18 cellular contexts compared by ENCODE assay signal in genomic region chr17:46200200-46200599, GRCh38. TPM values are rescaled to one million over a fixed set of nuclear protein-coding genes. Genes with fewer than 3 reads are reported as not detected.
DNase-seq lines count a peak whose midpoint lies in the region; ATAC-seq and TF ChIP-seq lines count a peak whose summit lies in the region.
"Had no signal": no experiment of that assay in that cellular context is flagged by ENCODE, and none has a peak within 500 bp of the region (broad histone marks: within the 10 kb centered on the region; RNA-seq: fewer than 3 reads in every experiment).

No MANE protein-coding gene starts in this region.

- CTCF ChIA-PET in IMR-90 (lab: Yijun Ruan, JAX): interaction anchor here (1.1 to 1.4 kb wide), 2 partner anchors 13 to 156 kb away, joined by 4 to 7 read pairs; no protein-coding TSS in a partner anchor

- no peak overlapping the region for H2BK15ac ChIP-seq in IMR-90 (ENCODE audit: low read depth, low read length)

- H2BK20ac ChIP-seq in IMR-90 (ENCODE audit: low read depth, low read length): no peak overlapping the region

- H3K36me3 Mint-ChIP-seq in brain (peaks cover 64% of the 10 kb centered on the region), type B pancreatic cell (peaks cover 29% of the 10 kb centered on the region)

- in situ Hi-C loops in IMR-90 (cut with MboI; ENCODE audit: low sequenced_read_pairs): no loop called here

- no peak for TF ChIP-seq CTCF in IMR-90 (conservative IDR thresholded peaks at IDR 0.05; ENCODE audit: low read depth, low read length)
- TF ChIP-seq CTCF in brain (conservative IDR thresholded peaks at IDR 0.05): no peak
- TF ChIP-seq CTCF in type B pancreatic cell (conservative IDR thresholded peaks at IDR 0.05): no peak

- no peak overlapping the region for H4K5ac ChIP-seq in IMR-90 (ENCODE audit: low read depth, low read length)

- peak overlapping the region; percentile 14 for H2BK120ac ChIP-seq in IMR-90 (ENCODE audit: low read depth, low read length)

- H3K18ac ChIP-seq in IMR-90 (ENCODE audit: low read depth, low read length): no peak overlapping the region

- H3K27me3 Mint-ChIP-seq in brain (no peaks in the 10 kb centered on the region), type B pancreatic cell (no peaks in the 10 kb centered on the region)

- DNase-seq in IMR-90: no peak
- no peak for DNase-seq in type B pancreatic cell (ENCODE audit: extremely low spot score, unreplicated experiment)
- DNase-seq in anterior cingulate cortex (lab: John Stamatoyannopoulos, UW): no peak
- DNase-seq in UCSD-AML1 (lab: John Stamatoyannopoulos, UW; ENCODE audit: unreplicated experiment): no peak
- DNase-seq: AML-193, DMS79 treated with DMSO at 0.1 percent for 48 hours, HFFc6, NCI-H1048, NCI-H1436, NCI-H1930, NCI-H226, NCI-H524 treated with DMSO at 0.1 percent for 48 hours had no signal

- no peak overlapping the region for H3K4me2 ChIP-seq in IMR-90 (ENCODE audit: low read depth, low read length)
- H3K4me2 ChIP-seq: KMS-11 had no signal

- dilution Hi-C loops in IMR-90 (cut with HindIII; ENCODE audit: low sequenced_read_pairs, unreplicated experiment): no loop called here

- no peak overlapping the region for H3K4me3 ChIP-seq in IMR-90 (ENCODE audit: insufficient read depth, low read depth, low read length)
- no peak overlapping the region for H3K4me3 ChIP-seq in mucosa of rectum (ENCODE audit: low read length in 2 of 2)

- no peak for TF ChIP-seq RAD21 in IMR-90 (IDR thresholded peaks at IDR 0.05; ENCODE audit: low read length)

- H3K79me1 ChIP-seq in IMR-90 (ENCODE audit: low read depth in 1 of 2, low read length in 2 of 2): peaks cover 20 to 73% of the 10 kb centered on the region in 2 experiments

- no peak overlapping the region for H2AK9ac ChIP-seq in IMR-90 (replicated peaks; ENCODE audit: low read depth, low read length, poor library complexity)

- no peak overlapping the region for H3K4me3 Mint-ChIP-seq in brain
- no peak overlapping the region for H3K4me3 Mint-ChIP-seq in type B pancreatic cell
- H3K4me3 Mint-ChIP-seq: HFFc6 had no signal

- no peak overlapping the region for H4K8ac ChIP-seq in IMR-90 (ENCODE audit: low read depth in 2 of 2, low read length in 2 of 2)

- H3K4me1 Mint-ChIP-seq in brain (peaks cover 25% of the 10 kb centered on the region), type B pancreatic cell (ENCODE audit: unreplicated experiment) (peaks cover 11% of the 10 kb centered on the region)

- H2BK5ac ChIP-seq in IMR-90 (ENCODE audit: low read depth, low read length, poor library complexity, severe bottlenecking): no peak overlapping the region

- H3K27ac Mint-ChIP-seq in brain (peak overlapping the region in 3 of 5 experiments; percentile 43 to 74 (median 63)), type B pancreatic cell (peak overlapping the region; percentile 50)

- TF ChIP-seq POLR2A in IMR-90 (IDR thresholded peaks at IDR 0.05; ENCODE audit: low read depth, low read length): no peak

- ATAC-seq in IMR-90 (ENCODE audit: low read depth) (no peak), HG03135 (IDR thresholded peaks at IDR 0.05; ENCODE audit: unreplicated experiment) (no peak)
- ATAC-seq: HepG2 had no signal

- peaks cover 25% of the 10 kb centered on the region for H4K20me1 ChIP-seq in IMR-90 (ENCODE audit: insufficient read depth, low read length)

- WGBS in IMR-90 (ENCODE audit: extremely low coverage in 2 of 2, insufficient read length in 1 of 2), 2 experiments: 86% methylated on average over 1 of the region's 7 CpGs; no CpG with 5 or more reads in 1 of the 2 experiments

- no peaks in the 10 kb centered on the region for H3K9me3 ChIP-seq in IMR-90 (ENCODE audit: control insufficient read depth, insufficient read depth, low read length)
- H3K9me3 ChIP-seq in mucosa of rectum (ENCODE audit: control insufficient read depth in 2 of 2, low read length in 2 of 2): no peaks in the 10 kb centered on the region

- peaks cover 10 to 24% (median 14%) of the 10 kb centered on the region in 5 experiments for H3K9me3 Mint-ChIP-seq in brain
- H3K9me3 Mint-ChIP-seq in type B pancreatic cell: peaks cover 5% of the 10 kb centered on the region
- H3K9me3 Mint-ChIP-seq: HFFc6 had no signal

- peak overlapping the region; percentile 59; the same call in 1 of the 2 replicates for H3K23ac ChIP-seq in IMR-90 (ENCODE audit: low read depth, low read length)

- H3K4ac ChIP-seq in IMR-90 (ENCODE audit: low read depth, low read length): no peak overlapping the region; the same call in 1 of the 2 replicates

- H3K9ac ChIP-seq in IMR-90 (ENCODE audit: low read depth, low read length) (no peak overlapping the region), mucosa of rectum (ENCODE audit: low read depth in 1 of 2, low read length in 2 of 2) (peak overlapping the region in 1 of 2 donors; percentile 14)
- H3K9ac ChIP-seq: KMS-11 had no signal

- H3K27ac ChIP-seq in IMR-90 (ENCODE audit: insufficient read depth, low read length) (no peak overlapping the region), mucosa of rectum (ENCODE audit: low read depth in 2 of 2, low read length in 2 of 2) (peak overlapping the region; percentile 34 to 69)
- H3K27ac ChIP-seq: C4-2B, KMS-11 had no signal

- H3K4me1 ChIP-seq in IMR-90 (ENCODE audit: control insufficient read depth, insufficient read depth, low read length): peaks cover 8% of the 10 kb centered on the region
- peaks cover 31 to 56% of the 10 kb centered on the region in 2 donors for H3K4me1 ChIP-seq in mucosa of rectum (ENCODE audit: control insufficient read depth in 2 of 2, insufficient read depth in 2 of 2, low read length in 2 of 2)

- no peak overlapping the region for H2AFZ ChIP-seq in IMR-90 (replicated peaks; ENCODE audit: low read length, poor library complexity)

- no peak overlapping the region; the same call in 1 of the 2 replicates for H3K14ac ChIP-seq in IMR-90 (replicated peaks; ENCODE audit: low read depth, low read length)

- no peak overlapping the region for H4K91ac ChIP-seq in IMR-90 (ENCODE audit: insufficient read depth, low read depth, low read length)

- no peak overlapping the region for H2AK5ac ChIP-seq in IMR-90 (ENCODE audit: low read depth, low read length)

- POLR2A ChIA-PET in IMR-90 (lab: Charles Lee; ENCODE audit: unreplicated experiment): no interaction called here

- no TSS peak for BruUV-seq in IMR-90 (replicated peaks; lab: Mats Ljungman, UMichigan)

- intact Hi-C loops in IMR-90 (cut with micrococcal nuclease): no loop called here

- H3K56ac ChIP-seq in IMR-90 (ENCODE audit: extremely low read depth, insufficient read depth, low read length): no peak overlapping the region

- H3K9me1 ChIP-seq in IMR-90 (ENCODE audit: insufficient read depth, low read length): peaks cover 14% of the 10 kb centered on the region; the same call in 1 of the 2 replicates

- H3K36me3 ChIP-seq in IMR-90 (ENCODE audit: control insufficient read depth, insufficient read depth, low read length) (no peaks in the 10 kb centered on the region), mucosa of rectum (ENCODE audit: control insufficient read depth in 2 of 2, insufficient read depth in 2 of 2, low read length in 2 of 2) (no peaks in the 10 kb centered on the region)

- H3K27me3 ChIP-seq in IMR-90 (ENCODE audit: control insufficient read depth, insufficient read depth, low read length) (no peaks in the 10 kb centered on the region), mucosa of rectum (ENCODE audit: control insufficient read depth in 2 of 2, insufficient read depth in 2 of 2, low read length in 2 of 2) (no peaks in the 10 kb centered on the region)

TF ChIP-seq in IMR-90, 13 proteins besides CTCF, POLR2A, EP300 and RAD21:
- TF ChIP-seq ELK1 (IDR thresholded peaks at IDR 0.05; ENCODE audit: borderline replicate concordance, low read depth, low read length) (no peak), NFE2L2 (IDR thresholded peaks at IDR 0.05; ENCODE audit: low read depth, low read length) (no peak), MAFK (IDR thresholded peaks at IDR 0.05; ENCODE audit: low read depth, low read length) (no peak), BHLHE40 (IDR thresholded peaks at IDR 0.05; ENCODE audit: low read depth, low read length) (no peak), USF2 (IDR thresholded peaks at IDR 0.05; ENCODE audit: low read depth, low read length) (no peak), SMC3 (IDR thresholded peaks at IDR 0.05; ENCODE audit: low read depth, low read length) (no peak), RCOR1 (IDR thresholded peaks at IDR 0.05; ENCODE audit: insufficient replicate concordance, low read length) (no peak), FOS (IDR thresholded peaks at IDR 0.05; ENCODE audit: low read depth, low read length) (no peak), MAZ (IDR thresholded peaks at IDR 0.05; ENCODE audit: borderline replicate concordance, low read depth, low read length) (no peak), CEBPB (IDR thresholded peaks at IDR 0.05; ENCODE audit: low read depth, low read length) (no peak), CHD1 (IDR thresholded peaks at IDR 0.05; ENCODE audit: low read depth, low read length) (no peak), MXI1 (IDR thresholded peaks at IDR 0.05; ENCODE audit: borderline replicate concordance, low read depth, low read length) (no peak), RFX5 (IDR thresholded peaks at IDR 0.05; ENCODE audit: low read depth, low read length) (no peak)

RNA-seq across cellular contexts. Expression of gene KANSL1, which starts 7.0 kb away (rescaled TPM):
- total RNA-seq in IMR-90 (2012; rRNA removed): 48.0 and 49.6 TPM in 2 replicates
- polyA plus RNA-seq in IMR-90 (2012; rRNA removed): 15.6 and 19.1 TPM in 2 replicates
- polyA plus RNA-seq in IMR-90 (2012; cell fraction: cytosol; rRNA removed): 9.3 and 9.8 TPM in 2 replicates
- polyA plus RNA-seq in IMR-90 (2012; cell fraction: nucleus; rRNA removed; ENCODE audit: low replicate concordance): 29.7 and 54.2 TPM in 2 replicates
- 25.7 TPM for polyA plus RNA-seq in brain (ENCODE audit: insufficient read depth, low read depth, low replicate concordance)
- total RNA-seq in type B pancreatic cell (ENCODE audit: low replicate concordance): 85.4 and 129 TPM in 2 replicates
